ENCODE assay signal across 7 cellular contexts in the genomic region with DNA sequence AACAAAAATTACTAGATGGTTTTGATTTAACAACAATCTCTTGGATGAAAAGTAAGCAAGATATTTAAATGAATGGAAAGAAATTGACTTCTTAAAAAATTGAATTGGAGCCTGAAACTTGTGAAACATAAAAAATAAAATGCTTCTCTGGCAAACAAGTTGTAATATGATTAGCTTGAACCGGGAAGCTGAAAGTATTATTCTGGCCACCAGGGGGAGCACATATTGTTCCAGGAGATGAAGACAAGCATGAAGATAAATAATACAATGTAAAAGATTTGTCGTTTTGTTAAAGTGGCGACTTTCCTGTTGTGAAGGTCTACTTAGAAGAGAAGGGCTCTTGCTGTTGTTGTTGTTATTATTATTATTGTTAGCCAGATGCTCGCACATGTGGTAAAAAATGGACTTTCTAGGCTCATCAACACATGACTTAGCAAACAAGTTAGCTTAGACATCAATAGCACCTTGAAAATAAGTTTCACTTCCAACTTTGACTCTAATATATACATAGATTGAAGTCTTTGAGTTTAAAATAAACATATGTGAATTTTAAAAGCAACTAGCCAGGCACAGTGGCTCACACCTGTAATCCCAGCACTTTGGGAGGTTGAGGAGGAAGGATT. TPM values are rescaled to one million over a fixed set of nuclear protein-coding genes. Genes with fewer than 3 reads are reported as not detected.
A peak's percentile ranks its signal among the peaks of the same experiment; 100 is the strongest.
DNase-seq lines count a peak whose midpoint lies in the region; ATAC-seq and TF ChIP-seq lines count a peak whose summit lies in the region.

No MANE protein-coding gene starts in this region.

- DNase-seq in EH (ENCODE audit: low read depth), result peak; percentile 23
- DNase-seq in HFF-Myc (ENCODE audit: extremely low read depth, low read depth), result peak; percentile 22
- DNase-seq in NCI-H345 (lab: John Stamatoyannopoulos, UW), result peak; percentile 65
- DNase-seq in activated T-cell treated with anti-CD3 and anti-CD28 coated beads, Interleukin-2, amount 50 U/mL, for 72 hours, result peak; percentile 49 to 55
- peak; percentile 81 for DNase-seq in hepatocyte (ENCODE audit: low spot score)
- DNase-seq in stimulated activated CD4-positive, alpha-beta T cell treated with anti-CD3 and anti-CD28 coated beads, Interleukin-4, amount 100 ng/mL, for 1 hour, result peak; percentile 15

- no peak overlapping the region for H3K4me3 Mint-ChIP-seq in activated T-cell treated with anti-CD3 and anti-CD28 coated beads, Interleukin-2, amount 50 U/mL, for 72 hours

- no peaks in the 10 kb centered on the region for H3K36me3 Mint-ChIP-seq in activated T-cell treated with anti-CD3 and anti-CD28 coated beads, Interleukin-2, amount 50 U/mL, for 72 hours (ENCODE audit: insufficient read depth in 2 of 2)

- H3K9me2 ChIP-seq in hepatocyte (replicated peaks; ENCODE audit: insufficient read depth), result no peaks in the 10 kb centered on the region

- peaks cover 37% of the 10 kb centered on the region for H3K27me3 Mint-ChIP-seq in activated T-cell treated with anti-CD3 and anti-CD28 coated beads, Interleukin-2, amount 50 U/mL, for 72 hours (ENCODE audit: low read depth)

- no peaks in the 10 kb centered on the region for H3K9me3 ChIP-seq in hepatocyte (ENCODE audit: low read depth)

- WGBS in hepatocyte (ENCODE audit: low lambda C conversion rate, missing lambda C conversion rate), result 9% methylated on average over 4 of the region's 4 CpGs

- no peak overlapping the region for H2AFZ ChIP-seq in hepatocyte

- no peak overlapping the region for H3K27ac ChIP-seq in hepatocyte

- H3K4me1 Mint-ChIP-seq in activated T-cell treated with anti-CD3 and anti-CD28 coated beads, Interleukin-2, amount 50 U/mL, for 72 hours (ENCODE audit: low read depth), result no peaks in the 10 kb centered on the region

- H3K79me2 ChIP-seq in hepatocyte, result no peaks in the 10 kb centered on the region

- no peaks in the 10 kb centered on the region for H3K9me3 Mint-ChIP-seq in activated T-cell treated with anti-CD3 and anti-CD28 coated beads, Interleukin-2, amount 50 U/mL, for 72 hours

- H3K27me3 ChIP-seq in hepatocyte, result peaks cover 48% of the 10 kb centered on the region

- TF ChIP-seq CTCF in HFF-Myc (IDR thresholded peaks at IDR 0.05; ENCODE audit: low read depth, low read length, missing control alignments) (peak; percentile 61), hepatocyte (IDR thresholded peaks at IDR 0.05; ENCODE audit: poor library complexity) (peak; percentile 92)

- H3K4me2 ChIP-seq in hepatocyte, result no peak overlapping the region

- H3K4me1 ChIP-seq in hepatocyte (ENCODE audit: insufficient read depth), result no peaks in the 10 kb centered on the region

- H3K27ac Mint-ChIP-seq in activated T-cell treated with anti-CD3 and anti-CD28 coated beads, Interleukin-2, amount 50 U/mL, for 72 hours, result no peak overlapping the region

- H4K20me1 ChIP-seq in hepatocyte (ENCODE audit: insufficient read depth, poor library complexity, severe bottlenecking), result no peaks in the 10 kb centered on the region

- no peak overlapping the region for H3K4me3 ChIP-seq in HFF-Myc (replicated peaks; ENCODE audit: low read depth, low read length)
- no peak overlapping the region for H3K4me3 ChIP-seq in hepatocyte

- no peaks in the 10 kb centered on the region for H3K36me3 ChIP-seq in hepatocyte (replicated peaks; ENCODE audit: insufficient read depth, low read depth)

- ATAC-seq in activated T-cell treated with anti-CD3 and anti-CD28 coated beads, Interleukin-2, amount 50 U/mL, for 72 hours (replicated peaks in 1 of 2), result no peak
- ATAC-seq in HG02938 (IDR thresholded peaks at IDR 0.05; ENCODE audit: unreplicated experiment), result no peak

RNA-seq across cellular contexts. Expression of a gene that starts 14.2 kb away (rescaled TPM):
- not detected for total RNA-seq in activated T-cell treated with anti-CD3 and anti-CD28 coated beads, Interleukin-2, amount 50 U/mL, for 72 hours
- 0.44 TPM in 1 of 2 replicates, not detected in the other for total RNA-seq in hepatocyte
- polyA plus RNA-seq in hepatocyte, result not detected in 2 replicates

Comparison
In these comparisons a context has a peak if more than half of its experiments do, and no peak if none do; other contexts are left out.
1. DNase-seq: peak in every context shown above with its lines; median percentile 81 in hepatocyte; 65 in NCI-H345; 52 in activated T-cell treated with anti-CD3 and anti-CD28 coated beads, Interleukin-2, amount 50 U/mL, for 72 hours; 23 in EH; 22 in HFF-Myc; 15 in stimulated activated CD4-positive, alpha-beta T cell treated with anti-CD3 and anti-CD28 coated beads, Interleukin-4, amount 100 ng/mL, for 1 hour.